In genomic region chr1:12208764-12209494, GRCh38 we compare ENCODE assay signal across 8 cellular contexts. TPM values are rescaled to one million over a fixed set of nuclear protein-coding genes. Genes with fewer than 3 reads are reported as not detected.
DNase-seq lines count a peak whose midpoint lies in the region; ATAC-seq and TF ChIP-seq lines count a peak whose summit lies in the region.

No MANE protein-coding gene starts in this region.

- H3K27ac Mint-ChIP-seq in T-helper 2 cell treated with Interferon-gamma antibody and Interleukin-4, amounts not matched to agents 5 μg/mL and 100 μg/mL, for 36 hours, result peak overlapping the region; percentile 19

- DNase-seq in AG09309 (ENCODE audit: low read depth), result no peak
- peak; percentile 55 for DNase-seq in NCI-H1105 (lab: John Stamatoyannopoulos, UW)
- DNase-seq in T-helper 2 cell treated with Interferon-gamma antibody and Interleukin-4, amounts not matched to agents 5 μg/mL and 100 μg/mL, for 36 hours (ENCODE audit: low spot score), result peak; percentile 73
- peak; percentile 83 to 96 (median 86) for DNase-seq in adrenal gland
- DNase-seq in left cardiac atrium, result peak; percentile 88
- DNase-seq in retinal pigment epithelial cell (ENCODE audit: low read depth), result no peak

- peaks cover 23% of the 10 kb centered on the region for H3K4me1 Mint-ChIP-seq in T-helper 2 cell treated with Interferon-gamma antibody and Interleukin-4, amounts not matched to agents 5 μg/mL and 100 μg/mL, for 36 hours (ENCODE audit: low read depth)

- no peak overlapping the region for H3K27ac ChIP-seq in adrenal gland

- H3K9me3 Mint-ChIP-seq in T-helper 2 cell treated with Interferon-gamma antibody and Interleukin-4, amounts not matched to agents 5 μg/mL and 100 μg/mL, for 36 hours, result no peaks in the 10 kb centered on the region

- H3K27me3 Mint-ChIP-seq in T-helper 2 cell treated with Interferon-gamma antibody and Interleukin-4, amounts not matched to agents 5 μg/mL and 100 μg/mL, for 36 hours (ENCODE audit: low read depth), result peaks cover 2% of the 10 kb centered on the region

- no peaks in the 10 kb centered on the region for H3K27me3 ChIP-seq in adrenal gland

- H3K4me3 Mint-ChIP-seq in T-helper 2 cell treated with Interferon-gamma antibody and Interleukin-4, amounts not matched to agents 5 μg/mL and 100 μg/mL, for 36 hours, result no peak overlapping the region

- H3K9me3 ChIP-seq in adrenal gland (replicated peaks in 1 of 3), result no peaks in the 10 kb centered on the region

- H3K36me3 ChIP-seq in adrenal gland (replicated peaks in 1 of 2), result peaks cover 0 to 4% of the 10 kb centered on the region in 2 donors

- TF ChIP-seq CTCF in AG09309 (IDR thresholded peaks at IDR 0.05; ENCODE audit: control insufficient read depth, insufficient read depth, low read depth, low read length, missing control alignments), result peak; percentile 87
- peak; percentile 92 to 98 (median 96) for TF ChIP-seq CTCF in adrenal gland (IDR thresholded peaks at IDR 0.05)
- peak; percentile 94 for TF ChIP-seq CTCF in retinal pigment epithelial cell (conservative IDR thresholded peaks at IDR 0.05; ENCODE audit: low read depth, low read length)

- no peak for TF ChIP-seq POLR2A in adrenal gland (IDR thresholded peaks at IDR 0.05)

- H3K36me3 Mint-ChIP-seq in T-helper 2 cell treated with Interferon-gamma antibody and Interleukin-4, amounts not matched to agents 5 μg/mL and 100 μg/mL, for 36 hours (ENCODE audit: low read depth), result peaks cover 30% of the 10 kb centered on the region

- no peak overlapping the region for H3K4me3 ChIP-seq in AG09309 (ENCODE audit: control insufficient read depth, low read depth, low read length)
- H3K4me3 ChIP-seq in adrenal gland, result no peak overlapping the region
- no peak overlapping the region for H3K4me3 ChIP-seq in retinal pigment epithelial cell (ENCODE audit: low read length)

- intact Hi-C loops in adrenal gland (cut with DNase I), result loop anchor here (2.0 kb wide), 1 partner anchor 84 kb away; no protein-coding TSS in a partner anchor
- intact Hi-C loops in left cardiac atrium (cut with DNase I), result loop anchor here (1.0 to 2.0 kb wide), 2 partner anchors 84 kb away; no protein-coding TSS in a partner anchor

- H3K4me1 ChIP-seq in adrenal gland (replicated peaks in 1 of 2), result no peaks in the 10 kb centered on the region

- ATAC-seq in GM18868 (IDR thresholded peaks at IDR 0.05; ENCODE audit: unreplicated experiment) (peak; percentile 55), left cardiac atrium (peak; percentile 87 to 92), GM21360 (IDR thresholded peaks at IDR 0.05; ENCODE audit: unreplicated experiment) (no peak)

- WGBS in adrenal gland, 4 donors, result 10 to 23% (median 21%) methylated on average over 4 to 14 of the region's 14 CpGs

RNA-seq across cellular contexts. Expression of gene VPS13D, which starts 20.9 kb away (rescaled TPM):
- total RNA-seq in adrenal gland, result 10 to 100 TPM; 33.2 to 62.3 (median 43.8) TPM
- 10 to 100 TPM; 17.0 to 23.3 (median 23.2) TPM for polyA plus RNA-seq in adrenal gland
- total RNA-seq in left cardiac atrium, result 10 to 100 TPM; 43.1 to 50.6 TPM

RNA-seq across cellular contexts. Expression of gene TNFRSF1B, which starts 42.1 kb away (rescaled TPM):
- total RNA-seq in adrenal gland, result 10 to 100 TPM; 14.6 to 58.3 (median 36.8) TPM
- 10 to 100 TPM in 2 of 3 donors, 1 to 10 TPM in 1; 7.7 to 11.7 (median 10.7) TPM for polyA plus RNA-seq in adrenal gland
- 10 to 100 TPM; 28.3 to 28.5 TPM for total RNA-seq in left cardiac atrium

Comparison
In these comparisons a context has a peak if more than half of its experiments do, and no peak if none do; other contexts are left out.
1. DNase-seq: peak in NCI-H1105 (single experiment), T-helper 2 cell treated with Interferon-gamma antibody and Interleukin-4, amounts not matched to agents 5 μg/mL and 100 μg/mL, for 36 hours (single experiment), adrenal gland (7 of 7) and left cardiac atrium (single experiment); none in AG09309 (single experiment) and retinal pigment epithelial cell (single experiment).
2. Peak in every context shown above with its lines, with median percentiles within 50 percentile points of each other: CTCF ChIP-seq.